In the genomic region with DNA sequence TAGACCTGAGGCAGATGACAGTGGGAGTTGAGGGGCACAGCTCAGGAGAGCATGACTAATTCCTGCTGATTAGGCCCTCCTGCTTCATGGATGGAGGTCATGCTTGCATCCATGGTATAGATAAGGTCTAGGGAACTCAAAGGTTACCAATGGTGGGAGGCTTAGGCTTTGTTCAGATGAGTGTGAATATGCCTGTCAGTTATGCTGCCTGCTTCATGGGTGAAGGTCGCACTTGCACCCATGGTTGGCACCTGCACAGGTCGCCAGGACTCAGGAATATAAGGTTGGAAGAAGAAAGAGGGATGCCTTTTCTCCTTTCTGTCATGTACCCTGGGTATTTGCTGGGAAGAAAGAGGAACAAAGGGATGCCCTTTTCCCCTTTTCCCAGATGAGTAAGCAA, we compare ENCODE assay signal across 11 cellular contexts. TPM values are rescaled to one million over a fixed set of nuclear protein-coding genes. Genes with fewer than 3 reads are reported as not detected.
"Had no signal": no experiment of that assay in that cellular context is flagged by ENCODE, and none has a peak within 500 bp of the region (broad histone marks: within the 10 kb centered on the region; RNA-seq: fewer than 3 reads in every experiment).

No MANE protein-coding gene starts in this region.

- FAIRE-seq: H1, H54, K562 had no signal

- H3K4me3 ChIP-seq: GM23338, K562 had no signal

- H3K27ac Mint-ChIP-seq: GM23338, H9, HFFc6 had no signal

- DNase-seq: H9, HCEC 1CT, HFFc6, IMR-90, KG1 had no signal

- H3K27ac ChIP-seq: HL-60 had no signal

- H3K4me2 ChIP-seq: GM23338 had no signal

- H3K4me1 Mint-ChIP-seq: GM23338, H9 had no signal

- H2AFZ ChIP-seq: GM23338 had no signal

- ATAC-seq: GM23338, K562 had no signal

- H3K4me3 Mint-ChIP-seq: GM23338, H9, HFFc6 had no signal

RNA-seq across cellular contexts. Expression of gene GJB6, which starts 53.4 kb away (rescaled TPM):
- total RNA-seq: GM23338, H1, H9, HFFc6, HT1080, IMR-90, K562 had no signal
- polyA plus RNA-seq: GM23338, H1, IMR-90, K562 had no signal
